In the genomic region with DNA sequence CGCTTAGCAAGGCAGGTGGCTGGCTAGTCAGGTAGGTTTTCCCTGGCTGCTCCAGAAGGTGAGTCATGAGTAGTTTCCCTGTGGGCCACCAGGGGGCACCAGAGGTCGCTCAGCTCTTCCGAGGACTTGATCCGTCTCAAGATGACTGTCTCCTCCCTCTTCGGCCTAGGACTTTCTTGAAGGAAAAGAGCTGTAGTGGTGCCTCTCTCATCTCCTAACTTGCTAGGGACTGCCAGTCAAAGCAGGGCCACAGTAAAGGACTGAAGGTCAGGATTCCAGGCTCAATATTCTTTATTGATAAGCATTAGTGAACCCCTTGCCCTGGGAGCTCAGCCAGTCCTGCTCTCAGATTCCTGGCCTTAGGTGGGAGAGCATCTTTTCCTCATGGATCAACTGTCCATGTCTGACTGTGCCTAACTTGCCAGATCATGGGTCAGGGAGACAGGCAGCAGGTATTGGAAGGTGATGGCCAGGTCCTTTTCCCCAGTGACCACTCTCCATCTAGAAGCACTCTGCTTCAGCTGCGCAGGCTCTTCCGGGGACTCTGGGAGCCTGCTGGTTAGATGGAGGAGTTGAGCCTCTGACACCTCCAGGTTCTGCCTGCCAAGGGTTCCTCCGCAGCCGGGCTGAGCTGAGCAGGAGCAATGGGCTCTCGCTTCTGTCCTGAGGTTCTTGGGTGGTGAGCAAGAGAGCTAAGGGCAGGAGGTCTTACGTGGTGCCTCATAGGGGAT, we compare ENCODE assay signal across 8 cellular contexts. TPM values are rescaled to one million over a fixed set of nuclear protein-coding genes. Genes with fewer than 3 reads are reported as not detected.
DNase-seq lines count a peak whose midpoint lies in the region; ATAC-seq and TF ChIP-seq lines count a peak whose summit lies in the region.

No MANE protein-coding gene starts in this region.

- intact Hi-C loops in activated CD8-positive, alpha-beta T cell treated with anti-CD3 and anti-CD28 coated beads for 36 hours (cut with micrococcal nuclease) = no loop called here

- peak; percentile 93 for TF ChIP-seq CTCF in AG09309 (IDR thresholded peaks at IDR 0.05; ENCODE audit: control insufficient read depth, insufficient read depth, low read depth, low read length, missing control alignments)
- peak; percentile 98 for TF ChIP-seq CTCF in activated CD8-positive, alpha-beta T cell treated with anti-CD3 and anti-CD28 coated beads for 36 hours (IDR thresholded peaks at IDR 0.05)

- peak overlapping the region; percentile 57 for H3K27ac ChIP-seq in effector memory CD4-positive, alpha-beta T cell (ENCODE audit: insufficient read depth, low read length, poor library complexity, severe bottlenecking)

- H3K27ac Mint-ChIP-seq in activated CD8-positive, alpha-beta T cell treated with anti-CD3 and anti-CD28 coated beads for 36 hours = peak overlapping the region; percentile 73

- no peak overlapping the region; the same call in 1 of the 2 replicates for H3K4me3 ChIP-seq in AG09309 (ENCODE audit: control insufficient read depth, low read depth, low read length)
- H3K4me3 ChIP-seq in effector memory CD4-positive, alpha-beta T cell (ENCODE audit: insufficient read depth, low read depth, low read length, poor library complexity, severe bottlenecking) = no peak overlapping the region

- H3K9me3 Mint-ChIP-seq in activated CD8-positive, alpha-beta T cell treated with anti-CD3 and anti-CD28 coated beads for 36 hours = no peaks in the 10 kb centered on the region

- no peak for DNase-seq in AG09309 (ENCODE audit: low read depth)
- peak; percentile 75 for DNase-seq in H4 (ENCODE audit: low spot score)
- DNase-seq in NCI-H748 treated with DMSO at 0.1 percent for 48 hours (lab: John Stamatoyannopoulos, UW) = peak; percentile 50
- DNase-seq in activated CD8-positive, alpha-beta T cell treated with anti-CD3 and anti-CD28 coated beads for 36 hours = peak; percentile 71
- DNase-seq in effector memory CD4-positive, alpha-beta T cell = peak; percentile 44 to 53 (median 47)
- DNase-seq in midbrain (lab: John Stamatoyannopoulos, UW) = peak; percentile 69
- DNase-seq in stimulated activated naive CD4-positive, alpha-beta T cell treated with Interleukin-2 at 50 U/mL for 16 hours (lab: John Stamatoyannopoulos, UW) = peak; percentile 52

- POLR2A ChIA-PET in activated CD8-positive, alpha-beta T cell treated with anti-CD3 and anti-CD28 coated beads for 36 hours (lab: Charles Lee) = interaction anchor here (0.6 to 1.9 kb wide), 12 partner anchors 9 to 154 kb away, joined by 3 to 7 read pairs (median 4); partner anchors contain the start of genes PITPNM1, PPP1CA and RAD9A

- H3K4me1 ChIP-seq in effector memory CD4-positive, alpha-beta T cell (ENCODE audit: control insufficient read depth, insufficient read depth, low read length, poor library complexity, severe bottlenecking) = peaks cover 40% of the 10 kb centered on the region

- CTCF ChIA-PET in activated CD8-positive, alpha-beta T cell treated with anti-CD3 and anti-CD28 coated beads for 36 hours (lab: Charles Lee) = interaction anchor here (0.7 to 12.1 kb wide), 42 partner anchors 10 to 316 kb away, joined by 3 to 883 read pairs (median 4); partner anchors contain the start of genes AIP, CDK2AP2, CLCF1 and GRK2

- H3K4me3 Mint-ChIP-seq in activated CD8-positive, alpha-beta T cell treated with anti-CD3 and anti-CD28 coated beads for 36 hours = peak overlapping the region; percentile 83

- H3K27me3 Mint-ChIP-seq in activated CD8-positive, alpha-beta T cell treated with anti-CD3 and anti-CD28 coated beads for 36 hours = no peaks in the 10 kb centered on the region

- no peaks in the 10 kb centered on the region for H3K9me3 ChIP-seq in effector memory CD4-positive, alpha-beta T cell (ENCODE audit: control insufficient read depth, low read length)

- no peaks in the 10 kb centered on the region for H3K27me3 ChIP-seq in effector memory CD4-positive, alpha-beta T cell (replicated peaks; ENCODE audit: control insufficient read depth, insufficient read depth, low read length, poor library complexity, severe bottlenecking)

- peaks cover 1% of the 10 kb centered on the region for H3K36me3 Mint-ChIP-seq in activated CD8-positive, alpha-beta T cell treated with anti-CD3 and anti-CD28 coated beads for 36 hours (ENCODE audit: low read depth)

- H3K36me3 ChIP-seq in effector memory CD4-positive, alpha-beta T cell (ENCODE audit: control insufficient read depth, insufficient read depth, low read length) = no peaks in the 10 kb centered on the region

- no peak for ATAC-seq in activated CD8-positive, alpha-beta T cell treated with anti-CD3 and anti-CD28 coated beads for 36 hours
- ATAC-seq in GM18502 (IDR thresholded peaks at IDR 0.05; ENCODE audit: poor library complexity, unreplicated experiment) = no peak

- H3K4me1 Mint-ChIP-seq in activated CD8-positive, alpha-beta T cell treated with anti-CD3 and anti-CD28 coated beads for 36 hours (ENCODE audit: low read depth) = peaks cover 41% of the 10 kb centered on the region

RNA-seq across cellular contexts. Expression of gene POLD4, which starts 1.9 kb away (rescaled TPM):
- total RNA-seq in H4 (2014; rRNA removed; shearing (Covaris generic)) = 71.6 and 77.4 TPM in 2 replicates
- total RNA-seq in activated CD8-positive, alpha-beta T cell treated with anti-CD3 and anti-CD28 coated beads for 36 hours = 10 to 100 TPM; 34.1 to 36.1 TPM

RNA-seq across cellular contexts. Expression of gene CLCF1, which starts 22.0 kb away (rescaled TPM):
- 7.0 and 8.3 TPM in 2 replicates for total RNA-seq in H4 (2014; rRNA removed; shearing (Covaris generic))
- under 1 TPM; 0.79 to 0.81 TPM for total RNA-seq in activated CD8-positive, alpha-beta T cell treated with anti-CD3 and anti-CD28 coated beads for 36 hours

RNA-seq across cellular contexts. Expression of gene RAD9A, which starts 40.3 kb away (rescaled TPM):
- 7.3 and 8.3 TPM in 2 replicates for total RNA-seq in H4 (2014; rRNA removed; shearing (Covaris generic))
- total RNA-seq in activated CD8-positive, alpha-beta T cell treated with anti-CD3 and anti-CD28 coated beads for 36 hours = 10 to 100 TPM; 29.7 to 30.6 TPM

RNA-seq across cellular contexts. Expression of gene SSH3, which starts 48.1 kb away (rescaled TPM):
- 6.5 and 8.5 TPM in 2 replicates for total RNA-seq in H4 (2014; rRNA removed; shearing (Covaris generic))
- 1 to 10 TPM; 7.4 to 9.1 TPM for total RNA-seq in activated CD8-positive, alpha-beta T cell treated with anti-CD3 and anti-CD28 coated beads for 36 hours

RNA-seq across cellular contexts. Expression of gene PPP1CA, which starts 50.2 kb away (rescaled TPM):
- total RNA-seq in H4 (2014; rRNA removed; shearing (Covaris generic)) = 212 and 231 TPM in 2 replicates
- total RNA-seq in activated CD8-positive, alpha-beta T cell treated with anti-CD3 and anti-CD28 coated beads for 36 hours = 100 to 1,000 TPM; 249 to 258 TPM
